Comparison of ENCODE assay signal across 26 cellular contexts in genomic region chr12:113950873-113951272, GRCh38.
"Had no signal": no experiment of that assay in that cellular context is flagged by ENCODE, and none has a peak within 500 bp of the region (broad histone marks: within the 10 kb centered on the region; RNA-seq: fewer than 3 reads in every experiment).

No MANE protein-coding gene starts in this region.

- H3K9me3 ChIP-seq: left ventricle myocardium inferior, neutrophil, right atrium auricular region, right lobe of liver, stomach, testis, thyroid gland, transverse colon, upper lobe of left lung, vagina had no signal

- H3K9me3 Mint-ChIP-seq: mesothelial cell of epicardium; naive B cell; nephron; neural progenitor cell; stimulated activated naive B cell treated with anti-CD40 and anti-IgM and Interleukin-4, amounts not matched to agents 10 μg/mL and 1 μg/mL and 100 μg/mL, for 72 hours had no signal

- H3K27me3 Mint-ChIP-seq: naive B cell; stimulated activated naive B cell treated with anti-CD40 and anti-IgM and Interleukin-4, amounts not matched to agents 10 μg/mL and 1 μg/mL and 100 μg/mL, for 72 hours had no signal

- H3K27ac Mint-ChIP-seq: mesothelial cell of epicardium; naive B cell; nephron; stimulated activated naive B cell treated with anti-CD40 and anti-IgM and Interleukin-4, amounts not matched to agents 10 μg/mL and 1 μg/mL and 100 μg/mL, for 72 hours had no signal

- ATAC-seq: right lobe of liver; stimulated activated naive B cell treated with anti-CD40 and anti-IgM and Interleukin-4, amounts not matched to agents 10 μg/mL and 1 μg/mL and 100 μg/mL, for 72 hours had no signal

- H3K4me3 Mint-ChIP-seq: mesothelial cell of epicardium; nephron; neural progenitor cell; stimulated activated naive B cell treated with anti-CD40 and anti-IgM and Interleukin-4, amounts not matched to agents 10 μg/mL and 1 μg/mL and 100 μg/mL, for 72 hours had no signal

- H3K4me3 ChIP-seq: left ventricle myocardium inferior, lung, neural progenitor cell, right atrium auricular region, right lobe of liver, smooth muscle cell, stomach, testis, thyroid gland, transverse colon, upper lobe of left lung, vagina had no signal

- H3K9ac ChIP-seq: neural progenitor cell, parathyroid adenoma had no signal

- H3K36me3 ChIP-seq: neural progenitor cell had no signal

- H3K27me3 ChIP-seq: neural progenitor cell, neutrophil, right atrium auricular region, right lobe of liver, stomach, testis, thyroid gland, transverse colon, upper lobe of left lung, vagina had no signal

- H3K27ac ChIP-seq: left ventricle myocardium inferior, neural progenitor cell, neutrophil, parathyroid adenoma, right atrium auricular region, right lobe of liver, stomach, testis, thyroid gland, transverse colon, upper lobe of left lung, vagina had no signal

- DNase-seq: islet precursor cell; left ventricle myocardium inferior; mesendoderm; naive B cell; occipital lobe; right lobe of liver; stimulated activated CD4-positive, alpha-beta T cell treated with anti-CD3 and anti-CD28 coated beads, Interleukin-1b, Interleukin-23, amount 100 ng/mL, for 48 hours; stimulated activated CD4-positive, alpha-beta T cell treated with anti-CD3 and anti-CD28 coated beads, Interleukin-2, amount 100 ng/mL, for 48 hours; stimulated activated CD4-positive, alpha-beta T cell treated with anti-CD3 and anti-CD28 coated beads, Interleukin-4, amount 100 ng/mL, for 4 hours; stimulated activated CD8-positive, alpha-beta memory T cell treated with anti-CD3 and anti-CD28 coated beads, Interleukin-4, amount 100 ng/mL, for 48 hours; stimulated activated naive B cell treated with anti-CD40 and anti-IgM and Interleukin-4, amounts not matched to agents 10 μg/mL and 1 μg/mL and 100 μg/mL, for 72 hours; stimulated activated naive CD8-positive, alpha-beta T cell treated with anti-CD3 and anti-CD28 coated beads, Interleukin-15, Interleukin-2, amounts not matched to agents 100 U/mL and 50 U/mL, for 24 hours; stomach; testis; thyroid gland; transverse colon; upper lobe of left lung had no signal

- H3K4me1 Mint-ChIP-seq: mesothelial cell of epicardium; nephron; neural progenitor cell; stimulated activated naive B cell treated with anti-CD40 and anti-IgM and Interleukin-4, amounts not matched to agents 10 μg/mL and 1 μg/mL and 100 μg/mL, for 72 hours had no signal

- H3K4me1 ChIP-seq: left ventricle myocardium inferior, neural progenitor cell, parathyroid adenoma, right atrium auricular region, right lobe of liver, stomach, testis, thyroid gland, transverse colon, upper lobe of left lung, vagina had no signal
